9 cellular contexts compared by ENCODE assay signal in genomic region chr11:1260023-1260501, GRCh38.
A peak's percentile ranks its signal among the peaks of the same experiment; 100 is the strongest.
DNase-seq lines count a peak whose midpoint lies in the region; ATAC-seq and TF ChIP-seq lines count a peak whose summit lies in the region.
"Had no signal": no experiment of that assay in that cellular context is flagged by ENCODE, and none has a peak within 500 bp of the region (broad histone marks: within the 10 kb centered on the region; RNA-seq: fewer than 3 reads in every experiment).

No MANE protein-coding gene starts in this region.

- no peak for TF ChIP-seq CTCF in GM20000 (IDR thresholded peaks at IDR 0.05; ENCODE audit: extremely low read depth, missing control alignments)
- no peak for TF ChIP-seq CTCF in cardiac fibroblast (IDR thresholded peaks at IDR 0.05; ENCODE audit: low read depth, low read length)

- no peak overlapping the region for H3K4me3 ChIP-seq in cardiac fibroblast (replicated peaks in 1 of 2; ENCODE audit: low read depth in 2 of 2, low read length in 2 of 2)

- ATAC-seq in HG03571 (IDR thresholded peaks at IDR 0.05; ENCODE audit: unreplicated experiment) (no peak), GM19328 (IDR thresholded peaks at IDR 0.05; ENCODE audit: unreplicated experiment) (no peak), GM21737 (IDR thresholded peaks at IDR 0.05; ENCODE audit: unreplicated experiment) (no peak)

- DNase-seq in GM20000 (ENCODE audit: low spot score) (peak; percentile 68), RPMI8226 (peak; percentile 14), cardiac fibroblast (ENCODE audit: low read depth in 2 of 2) (peak; percentile 18 to 27), COR-L47 (lab: John Stamatoyannopoulos, UW) (no peak)
- DNase-seq in stimulated activated CD4-positive, alpha-beta T cell treated with anti-CD3 and anti-CD28 coated beads, Interleukin-15, amount 100 ng/mL, for 48 hours (ENCODE audit: low read depth in 2 of 2) = peak; percentile 21 to 44
- DNase-seq: amniotic stem cell had no signal
